19 cellular contexts compared by ENCODE assay signal in the genomic region with DNA sequence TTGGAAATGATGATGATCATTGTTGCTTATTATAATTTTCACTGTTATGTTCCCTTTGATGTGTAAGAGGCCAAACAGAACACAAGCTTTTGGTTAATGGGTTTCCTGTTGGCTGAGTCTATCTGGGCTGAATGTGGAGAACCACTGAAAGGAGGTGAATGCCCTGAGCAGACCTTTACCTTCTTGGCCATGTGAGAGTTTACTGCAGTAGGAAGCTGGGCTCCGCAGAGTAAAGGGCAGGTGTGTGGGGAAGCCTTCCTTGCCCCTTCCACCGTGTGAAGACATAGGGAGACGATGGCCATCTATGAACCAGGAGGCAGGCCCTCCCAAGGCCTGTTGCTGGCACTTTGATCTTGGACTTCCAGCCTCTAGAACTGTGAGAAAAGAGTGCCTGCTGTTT.
DNase-seq lines count a peak whose midpoint lies in the region; ATAC-seq and TF ChIP-seq lines count a peak whose summit lies in the region.
"Had no signal": no experiment of that assay in that cellular context is flagged by ENCODE, and none has a peak within 500 bp of the region (broad histone marks: within the 10 kb centered on the region; RNA-seq: fewer than 3 reads in every experiment).

No MANE protein-coding gene starts in this region.

- H2BK120ac ChIP-seq in IMR-90 (ENCODE audit: low read depth, low read length) (no peak overlapping the region), mesendoderm (ENCODE audit: low read depth, low read length) (no peak overlapping the region)

- no peaks in the 10 kb centered on the region for H3K9me1 ChIP-seq in IMR-90 (ENCODE audit: insufficient read depth, low read length)

- no peak overlapping the region for H3K23ac ChIP-seq in IMR-90 (ENCODE audit: low read depth, low read length)
- H3K23ac ChIP-seq in mesendoderm (ENCODE audit: low read length) = no peak overlapping the region

- H4K20me1 ChIP-seq in IMR-90 (ENCODE audit: insufficient read depth, low read length) (no peaks in the 10 kb centered on the region), smooth muscle cell (ENCODE audit: low read depth) (no peaks in the 10 kb centered on the region)

- H3K27ac Mint-ChIP-seq in WTC11 = peak overlapping the region; percentile 32; the same call in 1 of the 2 replicates
- H3K27ac Mint-ChIP-seq: activated naive CD4-positive, alpha-beta T cell treated with anti-CD3 and anti-CD28 coated beads, Interleukin-2, amount 50 U/mL, for 24 hours; T-cell had no signal

- in situ Hi-C loops in IMR-90 (cut with MboI; ENCODE audit: low sequenced_read_pairs) = loop anchor here (5.0 to 25.0 kb wide), 5 partner anchors 155 to 705 kb away; no protein-coding TSS in a partner anchor

- H2AK9ac ChIP-seq in IMR-90 (replicated peaks; ENCODE audit: low read depth, low read length, poor library complexity) = no peak overlapping the region

- H3K27ac ChIP-seq in IMR-90 (ENCODE audit: insufficient read depth, low read length) = no peak overlapping the region
- no peak overlapping the region for H3K27ac ChIP-seq in mesendoderm (ENCODE audit: low read depth, low read length)
- no peak overlapping the region for H3K27ac ChIP-seq in smooth muscle cell (ENCODE audit: low read depth)

- H2BK20ac ChIP-seq in IMR-90 (ENCODE audit: low read depth, low read length) = no peak overlapping the region

- H3K4ac ChIP-seq in IMR-90 (ENCODE audit: low read depth, low read length) = no peak overlapping the region
- no peak overlapping the region for H3K4ac ChIP-seq in mesendoderm (ENCODE audit: low read depth, low read length)

- CTCF ChIA-PET in IMR-90 (lab: Yijun Ruan, JAX) = interaction anchor here (0.9 to 3.7 kb wide), 5 partner anchors 20 to 283 kb away, joined by 3 to 36 read pairs (median 11); no protein-coding TSS in a partner anchor
- CTCF ChIA-PET in WTC11 (lab: Charles Lee) = interaction anchor here (0.7 to 7.0 kb wide), 72 partner anchors 9 to 718 kb away, joined by 3 to 188 read pairs (median 6); partner anchors contain the start of genes AFTPH, LGALSL and SERTAD2

- H2BK15ac ChIP-seq in IMR-90 (ENCODE audit: low read depth, low read length) = no peak overlapping the region
- no peak overlapping the region for H2BK15ac ChIP-seq in mesendoderm (replicated peaks; ENCODE audit: low read depth)

- no peak for ATAC-seq in IMR-90 (ENCODE audit: low read depth)
- no peak for ATAC-seq in WTC11
- no peak for ATAC-seq in HG03135 (IDR thresholded peaks at IDR 0.05; ENCODE audit: unreplicated experiment)
- ATAC-seq: PC-3, T-cell had no signal

- TF ChIP-seq POLR2A in IMR-90 (IDR thresholded peaks at IDR 0.05; ENCODE audit: low read depth, low read length) = no peak

- peaks cover 54% of the 10 kb centered on the region for H3K4me1 Mint-ChIP-seq in WTC11

- POLR2A ChIA-PET in IMR-90 (lab: Charles Lee; ENCODE audit: unreplicated experiment) = interaction anchor here (0.6 kb wide), 1 partner anchor 888 kb away, joined by 5 read pairs; no protein-coding TSS in a partner anchor
- POLR2A ChIA-PET in WTC11 (lab: Charles Lee) = interaction anchor here (1.5 to 1.8 kb wide), 3 partner anchors 122 to 192 kb away, joined by 4 to 8 read pairs (median 7); partner anchors contain the start of genes AFTPH and LGALSL

- H3K4me2 ChIP-seq in IMR-90 (ENCODE audit: low read depth, low read length) (no peak overlapping the region), mesendoderm (ENCODE audit: low read length) (no peak overlapping the region), smooth muscle cell (no peak overlapping the region)

- H4K8ac ChIP-seq in IMR-90 (ENCODE audit: low read depth in 2 of 2, low read length in 2 of 2) (no peak overlapping the region), mesendoderm (ENCODE audit: low read depth, low read length) (no peak overlapping the region)

- no TSS peak for BruUV-seq in IMR-90 (replicated peaks; lab: Mats Ljungman, UMichigan)

- 64% methylated on average over 3 of the region's 3 CpGs; no CpG with 5 or more reads in 1 of the 2 experiments for WGBS in IMR-90 (ENCODE audit: extremely low coverage in 2 of 2, insufficient read length in 1 of 2), 2 experiments
- WGBS in mesendoderm (ENCODE audit: extremely low coverage, insufficient coverage, low lambda C conversion rate) = no CpG with 5 or more reads among the region's 3 CpGs
- WGBS in smooth muscle cell (ENCODE audit: low lambda C conversion rate) = 68% methylated on average over 3 of the region's 3 CpGs

- no peak overlapping the region for H3K14ac ChIP-seq in IMR-90 (replicated peaks; ENCODE audit: low read depth, low read length)

- DNase-seq in IMR-90 = no peak
- no peak for DNase-seq in WTC11 (ENCODE audit: low spot score)
- DNase-seq in mesendoderm = no peak
- no peak for DNase-seq in smooth muscle cell (lab: John Stamatoyannopoulos, UW; ENCODE audit: unreplicated experiment)
- no peak for DNase-seq in GM19238 (ENCODE audit: insufficient read length, low spot score)
- no peak for DNase-seq in ureter (ENCODE audit: low spot score)
- DNase-seq in germinal center (ENCODE audit: low spot score) = no peak
- DNase-seq: activated CD4-positive, alpha-beta T cell treated with anti-CD3 and anti-CD28 coated beads for 48 hours; C1 segment of cervical spinal cord; Kasumi-1; kidney; naive B cell; PC-3; posterior cingulate gyrus; SHP77 treated with DMSO at 0.1 percent for 48 hours; T-cell had no signal

- peak overlapping the region; percentile 46; the same call in 1 of the 2 replicates for H3K4me3 Mint-ChIP-seq in WTC11
- H3K4me3 Mint-ChIP-seq: activated naive CD4-positive, alpha-beta T cell treated with anti-CD3 and anti-CD28 coated beads, Interleukin-2, amount 50 U/mL, for 24 hours; T-cell had no signal

- intact Hi-C loops in IMR-90 (cut with micrococcal nuclease) = loop anchor here (1.0 to 10.0 kb wide), 8 partner anchors 156 to 1240 kb away; no protein-coding TSS in a partner anchor

- TF ChIP-seq RAD21 in IMR-90 (IDR thresholded peaks at IDR 0.05; ENCODE audit: low read length) = no peak

- no peak overlapping the region for H3K56ac ChIP-seq in IMR-90 (ENCODE audit: extremely low read depth, insufficient read depth, low read length)
- H3K56ac ChIP-seq in mesendoderm (ENCODE audit: low read length) = peak overlapping the region; percentile 18

- H3K9me3 Mint-ChIP-seq in WTC11 = peaks cover 10% of the 10 kb centered on the region
- H3K9me3 Mint-ChIP-seq: activated naive CD4-positive, alpha-beta T cell treated with anti-CD3 and anti-CD28 coated beads, Interleukin-2, amount 50 U/mL, for 24 hours; T-cell had no signal

- peak overlapping the region; percentile 8 for H2AFZ ChIP-seq in IMR-90 (replicated peaks; ENCODE audit: low read length, poor library complexity)
- H2AFZ ChIP-seq in smooth muscle cell (ENCODE audit: low read depth) = peak overlapping the region; percentile 81

- H3K79me2 ChIP-seq in mesendoderm (ENCODE audit: control insufficient read depth, insufficient read depth, low read length) (no peaks in the 10 kb centered on the region), smooth muscle cell (ENCODE audit: low read depth) (no peaks in the 10 kb centered on the region)

- no peak overlapping the region for H2AK5ac ChIP-seq in IMR-90 (ENCODE audit: low read depth, low read length)
- H2AK5ac ChIP-seq in mesendoderm (ENCODE audit: low read length) = no peak overlapping the region

- H3K4me3 ChIP-seq in IMR-90 (ENCODE audit: insufficient read depth, low read depth, low read length) (no peak overlapping the region), mesendoderm (ENCODE audit: low read length) (no peak overlapping the region), smooth muscle cell (no peak overlapping the region)
- H3K4me3 ChIP-seq: esophagus muscularis mucosa had no signal

- H4K5ac ChIP-seq in IMR-90 (ENCODE audit: low read depth, low read length) = no peak overlapping the region
- no peak overlapping the region for H4K5ac ChIP-seq in mesendoderm (ENCODE audit: low read length)

- H3K36me3 Mint-ChIP-seq in WTC11 = no peaks in the 10 kb centered on the region
- H3K36me3 Mint-ChIP-seq: activated naive CD4-positive, alpha-beta T cell treated with anti-CD3 and anti-CD28 coated beads, Interleukin-2, amount 50 U/mL, for 24 hours; naive B cell; T-cell had no signal

- TF ChIP-seq CTCF in IMR-90 (conservative IDR thresholded peaks at IDR 0.05; ENCODE audit: low read depth, low read length) (no peak), WTC11 (IDR thresholded peaks at IDR 0.05) (no peak), smooth muscle cell (IDR thresholded peaks at IDR 0.05; ENCODE audit: borderline replicate concordance, insufficient read depth, poor library complexity, severe bottlenecking) (no peak)

- H3K79me1 ChIP-seq in IMR-90 (ENCODE audit: low read depth in 1 of 2, low read length in 2 of 2) = no peaks in the 10 kb centered on the region
- H3K79me1 ChIP-seq in mesendoderm (ENCODE audit: low read length) = no peaks in the 10 kb centered on the region

- peaks cover 4% of the 10 kb centered on the region for H3K27me3 ChIP-seq in IMR-90 (ENCODE audit: control insufficient read depth, insufficient read depth, low read length)
- no peaks in the 10 kb centered on the region for H3K27me3 ChIP-seq in mesendoderm (ENCODE audit: insufficient read depth, low read length, poor library complexity)
- H3K27me3 ChIP-seq in smooth muscle cell (ENCODE audit: low read depth) = no peaks in the 10 kb centered on the region
- H3K27me3 ChIP-seq: esophagus muscularis mucosa had no signal

- H3K9ac ChIP-seq in IMR-90 (ENCODE audit: low read depth, low read length) (no peak overlapping the region), mesendoderm (ENCODE audit: low read length) (no peak overlapping the region), smooth muscle cell (ENCODE audit: low read depth) (no peak overlapping the region)

- no peak overlapping the region for H2BK5ac ChIP-seq in IMR-90 (ENCODE audit: low read depth, low read length, poor library complexity, severe bottlenecking)
- H2BK5ac ChIP-seq in mesendoderm (ENCODE audit: low read length) = no peak overlapping the region

- H3K4me1 ChIP-seq in IMR-90 (ENCODE audit: control insufficient read depth, insufficient read depth, low read length) (peaks cover 6% of the 10 kb centered on the region; the same call in 1 of the 2 replicates), mesendoderm (ENCODE audit: control insufficient read depth, low read depth, low read length) (peaks cover 10% of the 10 kb centered on the region), smooth muscle cell (ENCODE audit: low read depth) (peaks cover 18% of the 10 kb centered on the region)

- H3K36me3 ChIP-seq in IMR-90 (ENCODE audit: control insufficient read depth, insufficient read depth, low read length) (no peaks in the 10 kb centered on the region), mesendoderm (ENCODE audit: control insufficient read depth, insufficient read depth, low read length) (no peaks in the 10 kb centered on the region), smooth muscle cell (ENCODE audit: low read depth) (no peaks in the 10 kb centered on the region)
- H3K36me3 ChIP-seq: esophagus muscularis mucosa had no signal

- H3F3A ChIP-seq in smooth muscle cell (ENCODE audit: low read depth) = no peaks in the 10 kb centered on the region

- dilution Hi-C loops in IMR-90 (cut with HindIII; ENCODE audit: low sequenced_read_pairs, unreplicated experiment) = no loop called here

- no peak overlapping the region for H4K91ac ChIP-seq in IMR-90 (ENCODE audit: insufficient read depth, low read depth, low read length)

- H3K27me3 Mint-ChIP-seq in WTC11 (ENCODE audit: low read depth) = no peaks in the 10 kb centered on the region
- H3K27me3 Mint-ChIP-seq: activated naive CD4-positive, alpha-beta T cell treated with anti-CD3 and anti-CD28 coated beads, Interleukin-2, amount 50 U/mL, for 24 hours; T-cell had no signal

- no peaks in the 10 kb centered on the region for H3K9me3 ChIP-seq in IMR-90 (ENCODE audit: control insufficient read depth, insufficient read depth, low read length)
- no peaks in the 10 kb centered on the region for H3K9me3 ChIP-seq in smooth muscle cell (replicated peaks; ENCODE audit: low read depth)
- H3K9me3 ChIP-seq: esophagus muscularis mucosa had no signal

- H3K18ac ChIP-seq in IMR-90 (ENCODE audit: low read depth, low read length) (no peak overlapping the region), mesendoderm (ENCODE audit: low read length) (no peak overlapping the region)
